In genomic region chr10:132510174-132510611, GRCh38 we compare ENCODE assay signal across 20 cellular contexts.
"Had no signal": no experiment of that assay in that cellular context is flagged by ENCODE, and none has a peak within 500 bp of the region (broad histone marks: within the 10 kb centered on the region; RNA-seq: fewer than 3 reads in every experiment).

No MANE protein-coding gene starts in this region.

- DNase-seq: activated CD4-positive, CD25-positive, alpha-beta regulatory T cell treated with anti-CD3 and anti-CD28 coated beads, Interleukin-2, amount 50 U/mL, for 72 hours; activated CD8-positive, alpha-beta memory T cell treated with anti-CD3 and anti-CD28 coated beads, Interleukin-2, amount 50 U/mL, for 4 hours; activated CD8-positive, alpha-beta T cell treated with anti-CD3 and anti-CD28 coated beads for 36 hours; activated naive CD4-positive, alpha-beta T cell treated with anti-CD3 and anti-CD28 coated beads, Interleukin-2, amount 10 ng/mL, durations not matched to agents 7 days and 5 days; caudate nucleus; cortex of kidney; effector CD8-positive, alpha-beta T cell; hippocampal formation; kidney glomerular epithelial cell; naive thymus-derived CD4-positive, alpha-beta T cell; SJCRH30; stimulated activated CD4-positive, alpha-beta T cell treated with anti-CD3 and anti-CD28 coated beads, Interleukin-4, amount 100 ng/mL, for 1 hour; stimulated activated CD8-positive, alpha-beta memory T cell treated with anti-CD3 and anti-CD28 coated beads, Interleukin-4, amount 100 ng/mL, for 48 hours; stimulated activated naive CD8-positive, alpha-beta T cell treated with anti-CD3 and anti-CD28 coated beads, Interleukin-15, amount 100 ng/mL, for 72 hours had no signal

- H3K4me1 Mint-ChIP-seq: activated naive CD4-positive, alpha-beta T cell treated with anti-CD3 and anti-CD28 coated beads, Interleukin-2, amount 10 ng/mL, durations not matched to agents 7 days and 5 days; naive thymus-derived CD4-positive, alpha-beta T cell; stimulated activated naive CD8-positive, alpha-beta T cell treated with anti-CD3 and anti-CD28 coated beads, Interleukin-15, amount 100 ng/mL, for 72 hours had no signal

- H3K36me3 ChIP-seq: neutrophil, SJCRH30, thoracic aorta had no signal

- H3K27me3 ChIP-seq: neutrophil, SJCRH30 had no signal

- H3K9me3 ChIP-seq: neutrophil, psoas muscle, SJCRH30, thoracic aorta had no signal

- H3K4me1 ChIP-seq: SJCRH30 had no signal

- H3K27ac Mint-ChIP-seq: activated CD8-positive, alpha-beta T cell treated with anti-CD3 and anti-CD28 coated beads for 36 hours; activated naive CD4-positive, alpha-beta T cell treated with anti-CD3 and anti-CD28 coated beads, Interleukin-2, amount 10 ng/mL, durations not matched to agents 7 days and 5 days; activated T-helper 1 cell treated with anti-CD3 and anti-CD28 coated beads, Interleukin-12 subunit alpha, Interleukin-12 subunit beta, Interleukin-2, Interleukin-4 antibody, amounts not matched to agents 30 ng/mL and 10 ng/mL and 1 ng/mL, durations not matched to agents 14 hours and 24 hours and 36 hours; naive thymus-derived CD4-positive, alpha-beta T cell; stimulated activated naive CD8-positive, alpha-beta T cell treated with anti-CD3 and anti-CD28 coated beads, Interleukin-15, amount 100 ng/mL, for 72 hours had no signal

- H3K4me3 ChIP-seq: lung, psoas muscle, SJCRH30, thoracic aorta had no signal

- H3K27ac ChIP-seq: epithelial cell of prostate, neutrophil, psoas muscle, SJCRH30, thoracic aorta had no signal

- ATAC-seq: activated CD8-positive, alpha-beta T cell treated with anti-CD3 and anti-CD28 coated beads for 36 hours; psoas muscle; stimulated activated naive CD8-positive, alpha-beta T cell treated with anti-CD3 and anti-CD28 coated beads, Interleukin-15, amount 100 ng/mL, for 72 hours had no signal

- H3K9me3 Mint-ChIP-seq: activated naive CD4-positive, alpha-beta T cell treated with anti-CD3 and anti-CD28 coated beads, Interleukin-2, amount 10 ng/mL, durations not matched to agents 7 days and 5 days; activated T-helper 1 cell treated with anti-CD3 and anti-CD28 coated beads, Interleukin-12 subunit alpha, Interleukin-12 subunit beta, Interleukin-2, Interleukin-4 antibody, amounts not matched to agents 30 ng/mL and 10 ng/mL and 1 ng/mL, durations not matched to agents 14 hours and 24 hours and 36 hours had no signal

- H3K27me3 Mint-ChIP-seq: activated CD8-positive, alpha-beta T cell treated with anti-CD3 and anti-CD28 coated beads for 36 hours; stimulated activated naive CD8-positive, alpha-beta T cell treated with anti-CD3 and anti-CD28 coated beads, Interleukin-15, amount 100 ng/mL, for 72 hours had no signal

- H3K36me3 Mint-ChIP-seq: activated naive CD4-positive, alpha-beta T cell treated with anti-CD3 and anti-CD28 coated beads, Interleukin-2, amount 10 ng/mL, durations not matched to agents 7 days and 5 days had no signal

- H3K4me3 Mint-ChIP-seq: activated CD8-positive, alpha-beta T cell treated with anti-CD3 and anti-CD28 coated beads for 36 hours; activated naive CD4-positive, alpha-beta T cell treated with anti-CD3 and anti-CD28 coated beads, Interleukin-2, amount 10 ng/mL, durations not matched to agents 7 days and 5 days; activated T-helper 1 cell treated with anti-CD3 and anti-CD28 coated beads, Interleukin-12 subunit alpha, Interleukin-12 subunit beta, Interleukin-2, Interleukin-4 antibody, amounts not matched to agents 30 ng/mL and 10 ng/mL and 1 ng/mL, durations not matched to agents 14 hours and 24 hours and 36 hours; naive thymus-derived CD4-positive, alpha-beta T cell; stimulated activated naive CD8-positive, alpha-beta T cell treated with anti-CD3 and anti-CD28 coated beads, Interleukin-15, amount 100 ng/mL, for 72 hours had no signal
